In the genomic region with DNA sequence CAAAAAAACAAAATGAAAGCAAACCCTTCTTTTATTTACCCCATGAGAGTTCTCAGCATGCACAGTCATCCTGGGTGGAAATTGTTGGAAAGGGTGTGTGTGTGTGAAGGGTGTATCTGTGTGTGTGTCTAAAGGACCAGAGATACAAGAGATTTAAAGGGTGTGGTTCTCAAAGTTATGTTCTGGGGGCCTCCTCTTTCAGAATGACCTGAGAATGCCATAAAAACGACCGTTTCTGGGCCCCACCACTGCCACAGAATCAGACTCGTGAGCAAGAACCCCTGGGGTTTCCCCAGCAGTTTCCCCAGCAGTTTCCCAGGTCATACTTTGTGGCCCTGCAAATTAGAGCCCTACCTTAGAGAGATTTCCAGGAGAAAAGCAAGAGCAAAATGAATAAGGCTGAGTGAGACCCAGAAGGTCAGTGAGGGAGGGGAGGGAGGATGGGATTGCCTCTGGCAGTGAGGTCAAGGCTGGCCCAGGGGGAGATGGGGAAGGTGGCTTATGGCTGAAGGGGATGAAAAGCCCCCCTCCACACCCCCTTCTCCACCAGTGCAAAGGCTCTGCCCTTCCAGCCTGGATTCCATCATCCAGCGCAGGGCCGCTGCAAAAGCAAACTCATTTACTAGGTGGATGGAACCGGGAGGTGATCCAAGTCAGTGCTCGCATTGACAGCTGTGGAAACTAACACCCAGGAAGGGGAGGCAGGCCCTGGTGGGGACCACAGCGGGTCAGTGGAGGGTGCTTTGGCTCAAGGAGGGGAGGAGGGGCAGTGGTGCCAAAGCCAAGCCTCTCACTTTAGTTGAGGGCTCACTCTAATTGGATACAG, we compare ENCODE assay signal across 9 cellular contexts. TPM values are rescaled to one million over a fixed set of nuclear protein-coding genes. Genes with fewer than 3 reads are reported as not detected.
DNase-seq lines count a peak whose midpoint lies in the region; ATAC-seq lines count a peak whose summit lies in the region.
"Had no signal": no experiment of that assay in that cellular context is flagged by ENCODE, and none has a peak within 500 bp of the region (broad histone marks: within the 10 kb centered on the region; RNA-seq: fewer than 3 reads in every experiment).

No MANE protein-coding gene starts in this region.

- no peak overlapping the region for H3K9ac ChIP-seq in neuronal stem cell (ENCODE audit: low read depth, low read length, poor library complexity)

- POLR2A ChIA-PET in activated CD8-positive, alpha-beta T cell treated with anti-CD3 and anti-CD28 coated beads, Interleukin-2, amount 10 ng/mL, durations not matched to agents 7 days and 5 days (lab: Charles Lee) = interaction anchor here (1.2 to 1.6 kb wide), 2 partner anchors 10 to 42 kb away, joined by 3 to 4 read pairs; a partner anchor contains a TSS
- POLR2A ChIA-PET in CD8-positive, alpha-beta memory T cell (lab: Charles Lee) = no interaction called here

- H2AFZ ChIP-seq in neuronal stem cell (ENCODE audit: low read length) = no peak overlapping the region

- H2AK5ac ChIP-seq in neuronal stem cell (ENCODE audit: low read depth, low read length) = no peak overlapping the region

- H3K4me1 ChIP-seq in CD8-positive, alpha-beta memory T cell (ENCODE audit: insufficient read depth, low read length) = no peaks in the 10 kb centered on the region
- H3K4me1 ChIP-seq in neuronal stem cell (ENCODE audit: control insufficient read depth in 2 of 2, insufficient read depth in 1 of 2, low read depth in 1 of 2, low read length in 2 of 2) = peaks cover 0 to 1% of the 10 kb centered on the region in 2 donors

- H2BK15ac ChIP-seq in neuronal stem cell (ENCODE audit: low read length) = no peak overlapping the region

- H3K9me3 ChIP-seq in CD8-positive, alpha-beta memory T cell (ENCODE audit: low read length) = no peaks in the 10 kb centered on the region
- H3K9me3 ChIP-seq in neuronal stem cell (replicated peaks in 1 of 2; ENCODE audit: control insufficient read depth in 2 of 2, insufficient read depth in 1 of 2, low read depth in 1 of 2, low read length in 2 of 2) = no peaks in the 10 kb centered on the region

- H3K27ac ChIP-seq in CD8-positive, alpha-beta memory T cell (ENCODE audit: low read depth, low read length) = no peak overlapping the region
- H3K27ac ChIP-seq in neuronal stem cell (replicated peaks; ENCODE audit: low read length) = no peak overlapping the region

- H3K4me2 ChIP-seq in neuronal stem cell (ENCODE audit: insufficient read depth, low read length, poor library complexity, severe bottlenecking) = no peak overlapping the region

- CTCF ChIA-PET in activated CD8-positive, alpha-beta T cell treated with anti-CD3 and anti-CD28 coated beads, Interleukin-2, amount 10 ng/mL, durations not matched to agents 7 days and 5 days (lab: Charles Lee) = interaction anchor here (0.8 to 0.9 kb wide), 2 partner anchors 10 to 21 kb away, joined by 3 read pairs; a partner anchor contains a TSS
- CTCF ChIA-PET in CD8-positive, alpha-beta memory T cell (lab: Charles Lee) = no interaction called here

- no peak overlapping the region for H3K4ac ChIP-seq in neuronal stem cell (ENCODE audit: low read length)

- H2BK120ac ChIP-seq in neuronal stem cell (ENCODE audit: low read depth, low read length) = no peak overlapping the region

- no peak overlapping the region for H3K4me3 Mint-ChIP-seq in activated CD8-positive, alpha-beta T cell treated with anti-CD3 and anti-CD28 coated beads, Interleukin-2, amount 10 ng/mL, durations not matched to agents 7 days and 5 days
- H3K4me3 Mint-ChIP-seq in CD8-positive, alpha-beta memory T cell = no peak overlapping the region
- H3K4me3 Mint-ChIP-seq: nephron had no signal

- intact Hi-C loops in posterior vena cava (cut with DNase I) = no loop called here

- no peaks in the 10 kb centered on the region for H3K27me3 Mint-ChIP-seq in activated CD8-positive, alpha-beta T cell treated with anti-CD3 and anti-CD28 coated beads, Interleukin-2, amount 10 ng/mL, durations not matched to agents 7 days and 5 days (ENCODE audit: low read depth)
- H3K27me3 Mint-ChIP-seq in CD8-positive, alpha-beta memory T cell = peaks cover 0 to 2% of the 10 kb centered on the region in 2 donors

- H2BK5ac ChIP-seq in neuronal stem cell (ENCODE audit: low read length) = no peak overlapping the region

- no peaks in the 10 kb centered on the region for H3K36me3 ChIP-seq in CD8-positive, alpha-beta memory T cell (ENCODE audit: insufficient read depth, low read length)
- no peaks in the 10 kb centered on the region for H3K36me3 ChIP-seq in neuronal stem cell (replicated peaks in 1 of 2; ENCODE audit: control insufficient read depth in 2 of 2, insufficient read depth in 2 of 2, low read length in 2 of 2)

- H3K9me3 Mint-ChIP-seq in activated CD8-positive, alpha-beta T cell treated with anti-CD3 and anti-CD28 coated beads, Interleukin-2, amount 10 ng/mL, durations not matched to agents 7 days and 5 days (ENCODE audit: insufficient read depth) = no peaks in the 10 kb centered on the region
- H3K9me3 Mint-ChIP-seq in CD8-positive, alpha-beta memory T cell = no peaks in the 10 kb centered on the region
- H3K9me3 Mint-ChIP-seq: nephron had no signal

- no peak overlapping the region for H2BK12ac ChIP-seq in neuronal stem cell (ENCODE audit: low read length)

- no peak overlapping the region for H3K18ac ChIP-seq in neuronal stem cell (ENCODE audit: low read length)

- no peak overlapping the region for H3K23ac ChIP-seq in neuronal stem cell (ENCODE audit: low read depth, low read length, poor library complexity)

- H4K8ac ChIP-seq in neuronal stem cell (ENCODE audit: low read depth, low read length) = no peak overlapping the region

- H3K4me3 ChIP-seq in CD8-positive, alpha-beta memory T cell (ENCODE audit: low read length) = no peak overlapping the region
- H3K4me3 ChIP-seq in neuronal stem cell (ENCODE audit: low read length in 2 of 2) = no peak overlapping the region

- H3K27me3 ChIP-seq in CD8-positive, alpha-beta memory T cell (ENCODE audit: insufficient read depth, low read length, poor library complexity, severe bottlenecking) = no peaks in the 10 kb centered on the region
- no peaks in the 10 kb centered on the region for H3K27me3 ChIP-seq in neuronal stem cell (ENCODE audit: control insufficient read depth in 3 of 3, insufficient read depth in 3 of 3, low read depth in 1 of 3, low read length in 3 of 3)

- no CpG with 5 or more reads among the region's 8 CpGs for WGBS in neuronal stem cell (ENCODE audit: extremely low coverage in 2 of 2, insufficient read length in 2 of 2, insufficient replicate concordance in 1 of 2), 2 donors

- H3K4me1 Mint-ChIP-seq in activated CD8-positive, alpha-beta T cell treated with anti-CD3 and anti-CD28 coated beads, Interleukin-2, amount 10 ng/mL, durations not matched to agents 7 days and 5 days (ENCODE audit: low read depth) = peaks cover 10% of the 10 kb centered on the region
- peaks cover 4 to 15% (median 6%) of the 10 kb centered on the region in 3 donors for H3K4me1 Mint-ChIP-seq in CD8-positive, alpha-beta memory T cell

- peak overlapping the region; percentile 36 for H3K27ac Mint-ChIP-seq in activated CD8-positive, alpha-beta T cell treated with anti-CD3 and anti-CD28 coated beads, Interleukin-2, amount 10 ng/mL, durations not matched to agents 7 days and 5 days
- peak overlapping the region in 2 of 8 donors; percentile 9 to 82 for H3K27ac Mint-ChIP-seq in CD8-positive, alpha-beta memory T cell
- H3K27ac Mint-ChIP-seq: nephron had no signal

- H3K36me3 Mint-ChIP-seq in activated CD8-positive, alpha-beta T cell treated with anti-CD3 and anti-CD28 coated beads, Interleukin-2, amount 10 ng/mL, durations not matched to agents 7 days and 5 days (ENCODE audit: low read depth) = peaks cover 2% of the 10 kb centered on the region
- peaks cover 8 to 18% (median 9%) of the 10 kb centered on the region in 3 donors for H3K36me3 Mint-ChIP-seq in CD8-positive, alpha-beta memory T cell

- no peak overlapping the region for H4K91ac ChIP-seq in neuronal stem cell (ENCODE audit: low read depth, low read length, poor library complexity)

- no peak overlapping the region for H3K14ac ChIP-seq in neuronal stem cell (ENCODE audit: low read length)

- no peaks in the 10 kb centered on the region for H3K79me1 ChIP-seq in neuronal stem cell (ENCODE audit: low read depth, low read length)

- no peak for DNase-seq in activated CD8-positive, alpha-beta T cell treated with anti-CD3 and anti-CD28 coated beads, Interleukin-2, amount 10 ng/mL, durations not matched to agents 7 days and 5 days
- DNase-seq in posterior vena cava (ENCODE audit: low spot score) = peak; percentile 42
- DNase-seq in NCI-H2196 (lab: John Stamatoyannopoulos, UW; ENCODE audit: unreplicated experiment) = no peak
- no peak for DNase-seq in CD8-positive, alpha-beta memory T cell
- no peak for DNase-seq in ecto neural progenitor cell (ENCODE audit: low spot score)
- no peak for DNase-seq in neuronal stem cell (ENCODE audit: low spot score)

- ATAC-seq in GM18868 (IDR thresholded peaks at IDR 0.05; ENCODE audit: unreplicated experiment) (peak; percentile 80), HG02623 (IDR thresholded peaks at IDR 0.05; ENCODE audit: unreplicated experiment) (peak; percentile 54)
- no peak for ATAC-seq in activated CD8-positive, alpha-beta T cell treated with anti-CD3 and anti-CD28 coated beads, Interleukin-2, amount 10 ng/mL, durations not matched to agents 7 days and 5 days

RNA-seq across cellular contexts. Expression of a gene that starts 10.2 kb away (rescaled TPM):
- 1 to 10 TPM; 8.3 to 9.3 TPM for total RNA-seq in activated CD8-positive, alpha-beta T cell treated with anti-CD3 and anti-CD28 coated beads, Interleukin-2, amount 10 ng/mL, durations not matched to agents 7 days and 5 days
- 1 to 10 TPM; 7.0 to 9.6 TPM for total RNA-seq in posterior vena cava
- total RNA-seq in CD8-positive, alpha-beta memory T cell = 1 to 10 TPM; 3.6 to 4.0 TPM
- polyA plus RNA-seq in CD8-positive, alpha-beta memory T cell = 5.3 TPM
- 6.1 TPM for polyA plus RNA-seq in neuronal stem cell (2013, experiment 1 of 2)
- 6.9 TPM for polyA plus RNA-seq in neuronal stem cell (2013, experiment 2 of 2)

RNA-seq across cellular contexts. Expression of a gene that starts 42.0 kb away (rescaled TPM):
- total RNA-seq in activated CD8-positive, alpha-beta T cell treated with anti-CD3 and anti-CD28 coated beads, Interleukin-2, amount 10 ng/mL, durations not matched to agents 7 days and 5 days = 10 to 100 TPM; 85.2 to 91.9 TPM
- 10 to 100 TPM; 53.2 to 60.8 TPM for total RNA-seq in posterior vena cava
- total RNA-seq in CD8-positive, alpha-beta memory T cell = 10 to 100 TPM; 50.5 to 58.3 TPM
- 89.8 TPM for polyA plus RNA-seq in CD8-positive, alpha-beta memory T cell
- 34.3 TPM for polyA plus RNA-seq in neuronal stem cell (2013, experiment 1 of 2)
- 34.4 TPM for polyA plus RNA-seq in neuronal stem cell (2013, experiment 2 of 2)
